ENCODE assay signal across 36 cellular contexts in the genomic region with DNA sequence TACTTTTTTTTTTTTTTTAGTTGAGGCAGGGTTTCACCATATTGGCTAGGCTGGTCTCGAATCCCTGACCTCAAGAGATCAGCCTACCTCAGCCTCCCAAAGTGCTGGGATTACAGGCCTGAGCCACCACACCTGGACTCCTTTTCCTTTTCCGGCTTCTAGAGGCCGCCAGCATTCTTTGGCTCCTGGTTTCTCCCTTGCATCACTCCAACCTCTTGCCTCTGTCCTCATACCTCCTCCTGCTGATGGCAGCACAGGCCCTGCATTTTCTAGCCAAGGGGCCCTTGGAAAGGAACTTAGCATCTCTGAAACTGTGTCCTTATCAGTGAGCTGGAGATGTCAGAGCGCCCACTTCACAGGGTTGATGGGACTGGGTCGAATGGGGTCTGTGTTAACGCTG. TPM values are rescaled to one million over a fixed set of nuclear protein-coding genes. Genes with fewer than 3 reads are reported as not detected.
"Had no signal": no experiment of that assay in that cellular context is flagged by ENCODE, and none has a peak within 500 bp of the region (broad histone marks: within the 10 kb centered on the region; RNA-seq: fewer than 3 reads in every experiment).

No MANE protein-coding gene starts in this region.

- ATAC-seq: activated CD4-positive, alpha-beta T cell treated with anti-CD3 and anti-CD28 coated beads for 36 hours; activated CD4-positive, CD25-positive, alpha-beta regulatory T cell treated with anti-CD3 and anti-CD28 coated beads, Interleukin-2, amount 50 U/mL, for 24 hours; activated CD8-positive, alpha-beta memory T cell treated with anti-CD3 and anti-CD28 coated beads, Interleukin-2, amount 10 ng/mL, durations not matched to agents 7 days and 5 days; activated CD8-positive, alpha-beta T cell treated with anti-CD3 and anti-CD28 coated beads, Interleukin-2, amount 10 ng/mL, durations not matched to agents 7 days and 5 days; activated naive CD8-positive, alpha-beta T cell treated with anti-CD3 and anti-CD28 coated beads, Interleukin-2, amount 50 U/mL, for 24 hours; WTC11 had no signal

- H3K27me3 Mint-ChIP-seq: activated CD4-positive, alpha-beta memory T cell treated with anti-CD3 and anti-CD28 coated beads, Interleukin-2, amount 10 ng/mL, durations not matched to agents 7 days and 5 days; activated CD4-positive, alpha-beta T cell treated with anti-CD3 and anti-CD28 coated beads for 36 hours; activated CD4-positive, alpha-beta T cell treated with anti-CD3 and anti-CD28 coated beads, Interleukin-2, amount 10 ng/mL, durations not matched to agents 7 days and 5 days; activated naive CD4-positive, alpha-beta T cell treated with anti-CD3 and anti-CD28 coated beads, Interleukin-2, amount 50 U/mL, for 24 hours; activated naive CD8-positive, alpha-beta T cell; activated naive CD8-positive, alpha-beta T cell treated with anti-CD3 and anti-CD28 coated beads, Interleukin-2, amount 50 U/mL, for 24 hours; activated T-cell treated with anti-CD3 and anti-CD28 coated beads, Interleukin-2, amount 50 U/mL, for 24 hours; central memory CD8-positive, alpha-beta T cell had no signal

- H3K36me3 Mint-ChIP-seq: activated CD8-positive, alpha-beta memory T cell treated with anti-CD3 and anti-CD28 coated beads, Interleukin-2, amount 10 ng/mL, durations not matched to agents 7 days and 5 days; activated naive CD4-positive, alpha-beta T cell treated with anti-CD3 and anti-CD28 coated beads, Interleukin-2, amount 10 ng/mL, durations not matched to agents 7 days and 5 days; activated naive CD4-positive, alpha-beta T cell treated with anti-CD3 and anti-CD28 coated beads, Interleukin-2, amount 50 U/mL, for 24 hours; activated naive CD8-positive, alpha-beta T cell; brain had no signal

- H3K27ac ChIP-seq: ascending aorta, cardiac muscle cell, WERI-Rb-1 had no signal

- H3K27me3 ChIP-seq: ascending aorta, cardiac muscle cell had no signal

- H3K4me3 ChIP-seq: ascending aorta, cardiac muscle cell had no signal

- H3K4me1 Mint-ChIP-seq: activated CD4-positive, alpha-beta T cell treated with anti-CD3 and anti-CD28 coated beads for 36 hours; activated naive CD4-positive, alpha-beta T cell treated with anti-CD3 and anti-CD28 coated beads, Interleukin-2, amount 10 ng/mL, durations not matched to agents 7 days and 5 days; activated naive CD4-positive, alpha-beta T cell treated with anti-CD3 and anti-CD28 coated beads, Interleukin-2, amount 50 U/mL, for 24 hours; activated naive CD8-positive, alpha-beta T cell treated with anti-CD3 and anti-CD28 coated beads, Interleukin-2, amount 50 U/mL, for 24 hours had no signal

- H3K9me3 ChIP-seq: ascending aorta had no signal

- H3K4me3 Mint-ChIP-seq: activated CD4-positive, alpha-beta memory T cell treated with anti-CD3 and anti-CD28 coated beads, Interleukin-2, amount 10 ng/mL, durations not matched to agents 7 days and 5 days; activated CD4-positive, alpha-beta T cell treated with anti-CD3 and anti-CD28 coated beads for 36 hours; activated CD4-positive, alpha-beta T cell treated with anti-CD3 and anti-CD28 coated beads, Interleukin-2, amount 10 ng/mL, durations not matched to agents 7 days and 5 days; activated CD8-positive, alpha-beta memory T cell treated with anti-CD3 and anti-CD28 coated beads, Interleukin-2, amount 10 ng/mL, durations not matched to agents 7 days and 5 days; activated CD8-positive, alpha-beta T cell treated with anti-CD3 and anti-CD28 coated beads, Interleukin-2, amount 10 ng/mL, durations not matched to agents 7 days and 5 days; activated naive CD4-positive, alpha-beta T cell treated with anti-CD3 and anti-CD28 coated beads, Interleukin-2, amount 10 ng/mL, durations not matched to agents 7 days and 5 days; activated naive CD4-positive, alpha-beta T cell treated with anti-CD3 and anti-CD28 coated beads, Interleukin-2, amount 50 U/mL, for 24 hours; activated naive CD8-positive, alpha-beta T cell; activated naive CD8-positive, alpha-beta T cell treated with anti-CD3 and anti-CD28 coated beads, Interleukin-2, amount 50 U/mL, for 24 hours; activated T-cell treated with anti-CD3 and anti-CD28 coated beads, Interleukin-2, amount 50 U/mL, for 24 hours; brain; central memory CD8-positive, alpha-beta T cell; T-helper 1 cell treated with Interleukin-12 subunit alpha and Interleukin-12 subunit beta and Interleukin-4 antibody, amounts not matched to agents 30 μg/mL and 1 μg/mL, for 36 hours; T-helper 2 cell treated with Interferon-gamma antibody and Interleukin-4, amounts not matched to agents 5 μg/mL and 100 μg/mL, for 36 hours; WTC11 had no signal

- DNase-seq: activated CD4-positive, alpha-beta memory T cell treated with anti-CD3 and anti-CD28 coated beads, Interleukin-2, amount 10 ng/mL, durations not matched to agents 7 days and 5 days; activated CD4-positive, alpha-beta T cell treated with anti-CD3 and anti-CD28 coated beads for 1 hour; activated CD4-positive, alpha-beta T cell treated with anti-CD3 and anti-CD28 coated beads for 36 hours; activated CD4-positive, alpha-beta T cell treated with anti-CD3 and anti-CD28 coated beads for 48 hours; activated CD4-positive, alpha-beta T cell treated with anti-CD3 and anti-CD28 coated beads, Interleukin-2, amount 10 ng/mL, durations not matched to agents 7 days and 5 days; activated CD4-positive, alpha-beta T cell treated with anti-CD3 and anti-CD28 coated beads, Interleukin-2, amount 50 U/mL, for 48 hours; activated CD4-positive, CD25-positive, alpha-beta regulatory T cell; activated CD8-positive, alpha-beta memory T cell treated with anti-CD3 and anti-CD28 coated beads for 24 hours; activated CD8-positive, alpha-beta memory T cell treated with anti-CD3 and anti-CD28 coated beads, Interleukin-2, amount 10 ng/mL, durations not matched to agents 7 days and 5 days; activated CD8-positive, alpha-beta memory T cell treated with anti-CD3 and anti-CD28 coated beads, Interleukin-2, amount 50 U/mL, for 48 hours; activated CD8-positive, alpha-beta T cell treated with anti-CD3 and anti-CD28 coated beads, Interleukin-2, amount 10 ng/mL, durations not matched to agents 7 days and 5 days; activated effector memory CD4-positive, alpha-beta T cell treated with Interleukin-2 at 50 U/mL for 16 hours; activated gamma-delta T cell; activated naive CD4-positive, alpha-beta T cell treated with anti-CD3 and anti-CD28 coated beads, Interleukin-2, amount 10 ng/mL, durations not matched to agents 7 days and 5 days; activated naive CD4-positive, alpha-beta T cell treated with Interleukin-2 at 50 U/mL for 16 hours; activated naive CD8-positive, alpha-beta T cell treated with anti-CD3 and anti-CD28 coated beads, Interleukin-2, amount 50 U/mL, for 24 hours; activated T-cell treated with anti-CD3 and anti-CD28 coated beads, Interleukin-2, amount 50 U/mL, for 24 hours; activated T-cell treated with anti-CD3 and anti-CD28 coated beads, Interleukin-2, amount 50 U/mL, for 48 hours; amygdala; anterior cingulate cortex; cerebellar nuclear complex; T-helper 1 cell; T-helper 2 cell; T-helper 9 cell; WERI-Rb-1 had no signal

- H3K36me3 ChIP-seq: ascending aorta, cardiac muscle cell, WERI-Rb-1 had no signal

- H3K27ac Mint-ChIP-seq: activated CD4-positive, alpha-beta memory T cell treated with anti-CD3 and anti-CD28 coated beads, Interleukin-2, amount 10 ng/mL, durations not matched to agents 7 days and 5 days; activated CD4-positive, alpha-beta T cell treated with anti-CD3 and anti-CD28 coated beads for 36 hours; activated CD4-positive, alpha-beta T cell treated with anti-CD3 and anti-CD28 coated beads, Interleukin-2, amount 10 ng/mL, durations not matched to agents 7 days and 5 days; activated CD8-positive, alpha-beta memory T cell treated with anti-CD3 and anti-CD28 coated beads, Interleukin-2, amount 10 ng/mL, durations not matched to agents 7 days and 5 days; activated CD8-positive, alpha-beta T cell treated with anti-CD3 and anti-CD28 coated beads, Interleukin-2, amount 10 ng/mL, durations not matched to agents 7 days and 5 days; activated naive CD4-positive, alpha-beta T cell treated with anti-CD3 and anti-CD28 coated beads, Interleukin-2, amount 10 ng/mL, durations not matched to agents 7 days and 5 days; activated naive CD4-positive, alpha-beta T cell treated with anti-CD3 and anti-CD28 coated beads, Interleukin-2, amount 50 U/mL, for 24 hours; activated naive CD8-positive, alpha-beta T cell; activated naive CD8-positive, alpha-beta T cell treated with anti-CD3 and anti-CD28 coated beads, Interleukin-2, amount 50 U/mL, for 24 hours; activated T-cell treated with anti-CD3 and anti-CD28 coated beads, Interleukin-2, amount 50 U/mL, for 24 hours; activated T-helper 2 cell treated with anti-CD3 and anti-CD28 coated beads, Interferon-gamma antibody, Interleukin-2, Interleukin-4, amounts not matched to agents 10 μg/mL and 5 μg/mL and 100 μg/mL, durations not matched to agents 14 hours and 24 hours and 36 hours; T-helper 1 cell treated with Interleukin-12 subunit alpha and Interleukin-12 subunit beta and Interleukin-4 antibody, amounts not matched to agents 30 μg/mL and 1 μg/mL, for 36 hours; T-helper 2 cell treated with Interferon-gamma antibody and Interleukin-4, amounts not matched to agents 5 μg/mL and 100 μg/mL, for 36 hours; WTC11 had no signal

- H3K4me1 ChIP-seq: ascending aorta had no signal

- H3K9me3 Mint-ChIP-seq: activated CD4-positive, alpha-beta memory T cell treated with anti-CD3 and anti-CD28 coated beads, Interleukin-2, amount 10 ng/mL, durations not matched to agents 7 days and 5 days; activated CD4-positive, alpha-beta T cell treated with anti-CD3 and anti-CD28 coated beads, Interleukin-2, amount 10 ng/mL, durations not matched to agents 7 days and 5 days; activated naive CD4-positive, alpha-beta T cell treated with anti-CD3 and anti-CD28 coated beads, Interleukin-2, amount 10 ng/mL, durations not matched to agents 7 days and 5 days; activated naive CD4-positive, alpha-beta T cell treated with anti-CD3 and anti-CD28 coated beads, Interleukin-2, amount 50 U/mL, for 24 hours; activated naive CD8-positive, alpha-beta T cell treated with anti-CD3 and anti-CD28 coated beads, Interleukin-2, amount 50 U/mL, for 24 hours; activated T-cell treated with anti-CD3 and anti-CD28 coated beads, Interleukin-2, amount 50 U/mL, for 24 hours; activated T-helper 2 cell treated with anti-CD3 and anti-CD28 coated beads, Interferon-gamma antibody, Interleukin-2, Interleukin-4, amounts not matched to agents 10 μg/mL and 5 μg/mL and 100 μg/mL, durations not matched to agents 14 hours and 24 hours and 36 hours; central memory CD8-positive, alpha-beta T cell; T-helper 1 cell treated with Interleukin-12 subunit alpha and Interleukin-12 subunit beta and Interleukin-4 antibody, amounts not matched to agents 30 μg/mL and 1 μg/mL, for 36 hours; T-helper 2 cell treated with Interferon-gamma antibody and Interleukin-4, amounts not matched to agents 5 μg/mL and 100 μg/mL, for 36 hours had no signal

RNA-seq across cellular contexts. Expression of gene MAP1LC3B2, which starts 53.3 kb away (rescaled TPM):
- total RNA-seq: ascending aorta had no signal
